In the genomic region with DNA sequence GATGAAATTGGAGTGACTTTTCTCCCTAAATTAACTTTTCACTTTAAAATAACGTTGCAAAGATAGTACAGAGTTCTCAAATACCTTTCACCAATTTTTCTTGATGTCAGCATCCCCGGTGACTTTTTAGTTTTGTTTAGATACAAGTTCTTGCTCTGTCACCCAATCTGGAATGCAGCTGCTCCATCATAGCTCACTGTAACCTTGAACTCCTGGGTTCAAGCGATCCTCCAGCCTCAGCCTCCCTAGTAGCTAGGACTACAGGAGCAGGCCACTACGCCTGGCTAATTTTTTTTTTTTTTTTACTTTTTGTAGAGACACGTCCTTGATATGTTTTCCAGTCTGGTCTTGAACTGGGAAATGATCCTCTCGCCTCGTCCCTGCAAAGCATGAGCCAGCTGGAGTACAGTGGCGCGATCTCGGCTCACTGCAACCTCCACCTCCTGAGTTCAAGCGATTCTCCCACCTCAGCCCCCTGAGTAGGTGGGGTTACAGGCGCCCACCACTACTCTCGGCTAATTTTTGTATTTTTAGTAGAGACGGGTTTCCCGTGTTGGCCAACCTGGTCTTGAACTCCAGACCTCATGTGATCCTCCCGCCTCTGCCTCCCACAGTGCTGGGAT, we compare ENCODE assay signal across 8 cellular contexts. TPM values are rescaled to one million over a fixed set of nuclear protein-coding genes. Genes with fewer than 3 reads are reported as not detected.
A peak's percentile ranks its signal among the peaks of the same experiment; 100 is the strongest.
DNase-seq lines count a peak whose midpoint lies in the region; ATAC-seq, FAIRE-seq and TF ChIP-seq lines count a peak whose summit lies in the region.

No MANE protein-coding gene starts in this region.

- 32% methylated on average over 16 of the region's 16 CpGs for WGBS in A549 (ENCODE audit: missing lambda C conversion rate)
- WGBS in adrenal gland, 4 donors = 44 to 51% (median 48%) methylated on average over 16 of the region's 16 CpGs
- WGBS in HepG2 (ENCODE audit: low lambda C conversion rate) = 49% methylated on average over 16 of the region's 16 CpGs
- WGBS in upper lobe of left lung, 2 donors = 58 to 60% methylated on average over 16 of the region's 16 CpGs

- TF ChIP-seq RAD21 in A549 (conservative IDR thresholded peaks at IDR 0.05 in 1 of 2, IDR thresholded peaks at IDR 0.05 in 1 of 2) = no peak
- no peak for TF ChIP-seq RAD21 in HepG2 (CRISPR knock-in tag; IDR thresholded peaks at IDR 0.05)

- H3K9ac ChIP-seq in HepG2 (ENCODE audit: insufficient read depth, low read depth, low read length) = peak overlapping the region; percentile 95

- ATAC-seq in A549 = peak in 1 of 2 experiments; percentile 14; a peak in 3 of 6 replicates
- no peak for ATAC-seq in HepG2
- ATAC-seq in upper lobe of left lung (ENCODE audit: low FRiP score in 2 of 2) = no peak
- no peak for ATAC-seq in GM18498 (IDR thresholded peaks at IDR 0.05; ENCODE audit: unreplicated experiment)

- DNase-seq in A549 (ENCODE audit: low read depth in 1 of 2, low spot score in 1 of 2) (no peak), adrenal gland (peak in 2 of 7 donors; percentile 11 to 33), HepG2 (ENCODE audit: low spot score) (peak; percentile 12), upper lobe of left lung (no peak), CD1c-positive myeloid dendritic cell (ENCODE audit: extremely low spot score) (no peak), SKM-1 treated with dmso at 0.1 percent for 144 hours (lab: John Stamatoyannopoulos, UW; ENCODE audit: unreplicated experiment) (no peak)

- peaks cover 15% of the 10 kb centered on the region for H3K79me2 ChIP-seq in HepG2 (ENCODE audit: insufficient read depth, low read length)

- CTCF ChIA-PET in A549 (lab: Yijun Ruan, JAX) (no interaction called here), HEK293 (lab: Yijun Ruan, JAX) (interaction anchor here (0.6 kb wide), 1 partner anchor 18 kb away, joined by 3 read pairs; no protein-coding TSS in a partner anchor), HepG2 (lab: Yijun Ruan, JAX; ENCODE audit: low intra/inter-chr PET ratio, low total read pairs) (no interaction called here)

- in situ Hi-C loops in HepG2 (cut with HindIII; ENCODE audit: extremely low pct_ligation_motif_present, low pct_unique_long_range_greater_than_20kb) = loop anchor here (10.0 kb wide), 1 partner anchor 59 kb away; no protein-coding TSS in a partner anchor

- no peak for TF ChIP-seq CTCF in A549 (IDR thresholded peaks at IDR 0.05)
- no peak for TF ChIP-seq CTCF in HEK293 (tag by site-specific recombination; IDR thresholded peaks at IDR 0.05)
- no peak for TF ChIP-seq CTCF in adrenal gland (IDR thresholded peaks at IDR 0.05)
- no peak for TF ChIP-seq CTCF in HepG2 (CRISPR knock-in tag; IDR thresholded peaks at IDR 0.05)
- no peak for TF ChIP-seq CTCF in upper lobe of left lung (IDR thresholded peaks at IDR 0.05)

- no peak for TF ChIP-seq POLR2A in A549 (IDR thresholded peaks at IDR 0.05; ENCODE audit: low read length)
- TF ChIP-seq POLR2A in adrenal gland (IDR thresholded peaks at IDR 0.05) = no peak
- TF ChIP-seq POLR2A in HepG2 (IDR thresholded peaks at IDR 0.05; ENCODE audit: insufficient read depth in 1 of 2, low read depth in 2 of 2, low read length in 2 of 2) = no peak
- TF ChIP-seq POLR2A in upper lobe of left lung (IDR thresholded peaks at IDR 0.05) = no peak

- FAIRE-seq in A549 (lab: Jason Lieb, UNC) (no peak), HepG2 (lab: Jason Lieb, UNC) (no peak)

- TF ChIP-seq EP300 in A549 (IDR thresholded peaks at IDR 0.05) (no peak), HepG2 (IDR thresholded peaks at IDR 0.05; ENCODE audit: low read depth in 2 of 2, low read length in 2 of 2) (no peak), HepG2 (CRISPR knock-in tag; IDR thresholded peaks at IDR 0.05; ENCODE audit: borderline replicate concordance) (no peak), upper lobe of left lung (IDR thresholded peaks at IDR 0.05) (no peak)

- peaks cover 18% of the 10 kb centered on the region; the same call in 2 of the 3 replicates for H3K4me1 ChIP-seq in A549
- H3K4me1 ChIP-seq in HEK293 (ENCODE audit: control insufficient read depth, insufficient read depth, low read length) = no peaks in the 10 kb centered on the region
- H3K4me1 ChIP-seq in adrenal gland (replicated peaks in 1 of 2) = peaks cover 8 to 20% of the 10 kb centered on the region in 2 donors
- H3K4me1 ChIP-seq in HepG2 (ENCODE audit: insufficient read depth, low read length) = peaks cover 24% of the 10 kb centered on the region
- peaks cover 20 to 36% (median 32%) of the 10 kb centered on the region in 4 donors for H3K4me1 ChIP-seq in upper lobe of left lung

- BruUV-seq in HepG2 (replicated peaks; lab: Mats Ljungman, UMichigan) = no TSS peak

- H2AFZ ChIP-seq in HepG2 (ENCODE audit: low read length) = peak overlapping the region; percentile 85

- H3K27ac ChIP-seq in A549 (peak overlapping the region; percentile 94 to 96), HEK293 (ENCODE audit: extremely low read depth, low read depth, low read length) (peak overlapping the region; percentile 86), adrenal gland (peak overlapping the region; percentile 66 to 94 (median 91)), HepG2 (ENCODE audit: extremely low read length, insufficient read depth, low read length) (peak overlapping the region; percentile 98), upper lobe of left lung (peak overlapping the region; percentile 94 to 98 (median 94))

- POLR2A ChIA-PET in A549 (lab: Yijun Ruan, JAX) = interaction anchor here (0.6 to 1.9 kb wide), 8 partner anchors 8 to 90 kb away, joined by 3 to 20 read pairs (median 6); a partner anchor contains a TSS
- POLR2A ChIA-PET in HEK293 (lab: Yijun Ruan, JAX) = interaction anchor here (1.2 to 1.7 kb wide), 4 partner anchors 17 to 82 kb away, joined by 3 to 11 read pairs (median 4); no protein-coding TSS in a partner anchor
- POLR2A ChIA-PET in HepG2 (lab: Yijun Ruan, JAX) = interaction anchor here (0.6 to 3.2 kb wide), 10 partner anchors 8 to 90 kb away, joined by 3 to 34 read pairs (median 5); a partner anchor contains a TSS

- H3K9me3 ChIP-seq in A549 (no peaks in the 10 kb centered on the region), HEK293 (ENCODE audit: control insufficient read depth, insufficient read depth, low read depth, low read length) (no peaks in the 10 kb centered on the region), adrenal gland (replicated peaks in 1 of 3) (no peaks in the 10 kb centered on the region), HepG2 (ENCODE audit: low read length) (peaks cover 10% of the 10 kb centered on the region; the same call in 1 of the 2 replicates), upper lobe of left lung (no peaks in the 10 kb centered on the region)

- H3K27me3 ChIP-seq in adrenal gland (no peaks in the 10 kb centered on the region), HepG2 (ENCODE audit: control insufficient read depth in 1 of 2, insufficient read depth in 2 of 2, low read length in 2 of 2) (no peaks in the 10 kb centered on the region; a peak in 1 of 5 replicates), upper lobe of left lung (no peaks in the 10 kb centered on the region)

- intact Hi-C loops in adrenal gland (cut with DNase I) (loop anchor here (10.0 kb wide), 1 partner anchor 59 kb away; no protein-coding TSS in a partner anchor), HepG2 (cut with micrococcal nuclease; ENCODE audit: unreplicated experiment) (loop anchor here (1.0 to 10.0 kb wide), 5 partner anchors 35 to 159 kb away; a partner anchor contains a TSS)

- H3K36me3 ChIP-seq in HEK293 (ENCODE audit: control insufficient read depth in 2 of 2, insufficient read depth in 1 of 2, low read length in 2 of 2) (peaks cover 0 to 29% of the 10 kb centered on the region in 2 experiments; a peak in 1 of 3 replicates), adrenal gland (replicated peaks in 1 of 2) (no peaks in the 10 kb centered on the region), HepG2 (replicated peaks in 1 of 2; ENCODE audit: control insufficient read depth in 1 of 2, insufficient read depth in 2 of 2, low read length in 2 of 2) (peaks cover 0 to 10% of the 10 kb centered on the region in 2 experiments; a peak in 1 of 5 replicates), upper lobe of left lung (peaks cover 0 to 15% (median 0%) of the 10 kb centered on the region in 4 donors)

- H4K20me1 ChIP-seq in HepG2 (ENCODE audit: insufficient read depth, low read length) = no peaks in the 10 kb centered on the region

- H3K4me3 ChIP-seq in A549 (peak overlapping the region; percentile 56), HEK293 (ENCODE audit: low read depth, low read length) (peak overlapping the region; percentile 86), adrenal gland (peak overlapping the region; percentile 19 to 89 (median 67)), HepG2 (replicated peaks in 1 of 3; ENCODE audit: insufficient read depth in 1 of 3, low read depth in 2 of 3, low read length in 3 of 3) (peak overlapping the region; percentile 72 to 88 (median 79)), upper lobe of left lung (peak overlapping the region; percentile 54 to 77 (median 66))

- H3K4me2 ChIP-seq in A549 = peak overlapping the region; percentile 83
- H3K4me2 ChIP-seq in HepG2 (ENCODE audit: low read depth, low read length) = peak overlapping the region; percentile 78

RNA-seq across cellular contexts. Expression of a gene that starts 0.7 kb away (rescaled TPM):
- polyA plus RNA-seq in A549 (2011; rRNA removed) (13.5 and 22.5 TPM in 2 replicates), A549 (2017; fragmentation: RNase III; extraction: RNeasy Plus Mini Kit Qiagen cat#74134 plus additional on column Dnase treatment) (8.6 to 11.0 TPM (median 8.8 TPM) in 3 replicates), adrenal gland (10 to 100 TPM in 1 of 3 donors, 1 to 10 TPM in 2; 3.1 to 15.2 (median 5.2) TPM), HepG2 (2011; rRNA removed) (3.2 and 3.6 TPM in 2 replicates)
- polyA plus RNA-seq in A549 (2012; cell fraction: cytosol; rRNA removed) = 4.8 and 5.6 TPM in 2 replicates
- 2.3 and 3.8 TPM in 2 replicates for polyA plus RNA-seq in A549 (2012; cell fraction: nucleus; rRNA removed)
- 22.3 and 25.7 TPM in 2 replicates for polyA minus RNA-seq in A549 (2011; rRNA and poly(A)+ RNA removed)
- total RNA-seq in adrenal gland (10 to 100 TPM in 6 of 8 donors, 1 to 10 TPM in 2; 5.1 to 17.7 (median 12.1) TPM), HepG2 (2016; rRNA removed; fragmentation: Illumina TruSeq; extraction: Trizol) (10.6 and 12.4 TPM in 2 replicates), upper lobe of left lung (10 to 100 TPM in 5 of 6 donors, 1 to 10 TPM in 1; 5.2 to 24.1 (median 13.9) TPM)
- 1.8 and 2.6 TPM in 2 replicates for total RNA-seq in HepG2 (2016; cell fraction: cytosol; rRNA removed; fragmentation: Illumina TruSeq; extraction: Trizol; ENCODE audit: low read depth)
- 9.4 and 12.2 TPM in 2 replicates for total RNA-seq in HepG2 (2016; cell fraction: insoluble cytoplasmic fraction; rRNA removed; fragmentation: Illumina TruSeq; extraction: Trizol)
- total RNA-seq in HepG2 (2016; cell fraction: membrane; rRNA removed; fragmentation: Illumina TruSeq; extraction: Trizol) = 3.2 and 3.7 TPM in 2 replicates
- 17.1 and 23.0 TPM in 2 replicates for total RNA-seq in HepG2 (2016; cell fraction: nucleus; rRNA removed; fragmentation: Illumina TruSeq; extraction: Trizol)
- 1.7 and 2.3 TPM in 2 replicates for polyA plus RNA-seq in HepG2 (2011; cell fraction: cytosol; rRNA removed)
- 2.4 and 2.5 TPM in 2 replicates for polyA plus RNA-seq in HepG2 (2011; cell fraction: nucleus; rRNA removed)
- 4.1 and 4.2 TPM in 2 replicates for polyA plus RNA-seq in HepG2 (2012)
- 0.26 and 0.83 TPM in 2 replicates for polyA plus RNA-seq in HepG2 (2016; cell fraction: cytosol; fragmentation: Illumina TruSeq; extraction: Trizol; ENCODE audit: low read depth)
- polyA plus RNA-seq in HepG2 (2016; cell fraction: insoluble cytoplasmic fraction; fragmentation: Illumina TruSeq; extraction: Trizol; ENCODE audit: low read depth) = 8.8 and 9.8 TPM in 2 replicates
- 0.47 and 1.3 TPM in 2 replicates for polyA plus RNA-seq in HepG2 (2016; cell fraction: membrane; fragmentation: Illumina TruSeq; extraction: Trizol; ENCODE audit: low read depth)
- polyA plus RNA-seq in HepG2 (2016; cell fraction: nucleus; fragmentation: Illumina TruSeq; extraction: Trizol; ENCODE audit: insufficient read depth, low read depth) = 5.3 and 6.2 TPM in 2 replicates
- 8.0 and 14.5 TPM in 2 replicates for polyA minus RNA-seq in HepG2 (2011; rRNA and poly(A)+ RNA removed; ENCODE audit: low replicate concordance)
- polyA minus RNA-seq in HepG2 (2011; cell fraction: cytosol; rRNA and poly(A)+ RNA removed) = 3.4 and 4.0 TPM in 2 replicates
- polyA minus RNA-seq in HepG2 (2011; cell fraction: nucleus; rRNA and poly(A)+ RNA removed) = 31.7 and 41.6 TPM in 2 replicates

RNA-seq across cellular contexts. Expression of a gene that starts 0.9 kb away (rescaled TPM):
- 5.4 and 6.2 TPM in 2 replicates for polyA plus RNA-seq in A549 (2011; rRNA removed)
- 1.4 and 1.5 TPM in 2 replicates for polyA plus RNA-seq in A549 (2012; cell fraction: cytosol; rRNA removed)
- 0.68 and 0.82 TPM in 2 replicates for polyA plus RNA-seq in A549 (2012; cell fraction: nucleus; rRNA removed)
- polyA plus RNA-seq in A549 (2017; fragmentation: RNase III; extraction: RNeasy Plus Mini Kit Qiagen cat#74134 plus additional on column Dnase treatment) = 6.3 to 6.8 TPM (median 6.4 TPM) in 3 replicates
- polyA minus RNA-seq in A549 (2011; rRNA and poly(A)+ RNA removed) = 3.5 and 3.7 TPM in 2 replicates
- total RNA-seq in adrenal gland = 10 to 100 TPM in 2 of 8 donors, 1 to 10 TPM in 6; 2.3 to 12.3 (median 7.7) TPM
- 1 to 10 TPM; 3.1 to 9.2 (median 4.8) TPM for polyA plus RNA-seq in adrenal gland
- total RNA-seq in HepG2 (2016; rRNA removed; fragmentation: Illumina TruSeq; extraction: Trizol) = 3.1 and 4.6 TPM in 2 replicates
- total RNA-seq in HepG2 (2016; cell fraction: cytosol; rRNA removed; fragmentation: Illumina TruSeq; extraction: Trizol; ENCODE audit: low read depth) = 0.35 and 0.40 TPM in 2 replicates
- 3.1 and 4.0 TPM in 2 replicates for total RNA-seq in HepG2 (2016; cell fraction: insoluble cytoplasmic fraction; rRNA removed; fragmentation: Illumina TruSeq; extraction: Trizol)
- 1.1 and 1.5 TPM in 2 replicates for total RNA-seq in HepG2 (2016; cell fraction: membrane; rRNA removed; fragmentation: Illumina TruSeq; extraction: Trizol)
- 3.9 and 4.0 TPM in 2 replicates for total RNA-seq in HepG2 (2016; cell fraction: nucleus; rRNA removed; fragmentation: Illumina TruSeq; extraction: Trizol)
- polyA plus RNA-seq in HepG2 (2011; rRNA removed) = 1.4 and 1.8 TPM in 2 replicates
- 0.78 and 1.1 TPM in 2 replicates for polyA plus RNA-seq in HepG2 (2011; cell fraction: cytosol; rRNA removed)
- 0.68 and 0.95 TPM in 2 replicates for polyA plus RNA-seq in HepG2 (2011; cell fraction: nucleus; rRNA removed)
- 2.8 and 2.9 TPM in 2 replicates for polyA plus RNA-seq in HepG2 (2012)
- 0.07 and 0.23 TPM in 2 replicates for polyA plus RNA-seq in HepG2 (2016; cell fraction: cytosol; fragmentation: Illumina TruSeq; extraction: Trizol; ENCODE audit: low read depth)
- 2.3 and 3.2 TPM in 2 replicates for polyA plus RNA-seq in HepG2 (2016; cell fraction: insoluble cytoplasmic fraction; fragmentation: Illumina TruSeq; extraction: Trizol; ENCODE audit: low read depth)
- 0.55 and 0.68 TPM in 2 replicates for polyA plus RNA-seq in HepG2 (2016; cell fraction: membrane; fragmentation: Illumina TruSeq; extraction: Trizol; ENCODE audit: low read depth)
- polyA plus RNA-seq in HepG2 (2016; cell fraction: nucleus; fragmentation: Illumina TruSeq; extraction: Trizol; ENCODE audit: insufficient read depth, low read depth) = 4.0 TPM in 2 replicates
- 1.3 and 1.7 TPM in 2 replicates for polyA minus RNA-seq in HepG2 (2011; rRNA and poly(A)+ RNA removed; ENCODE audit: low replicate concordance)
- polyA minus RNA-seq in HepG2 (2011; cell fraction: cytosol; rRNA and poly(A)+ RNA removed) = 1.5 and 1.8 TPM in 2 replicates
- polyA minus RNA-seq in HepG2 (2011; cell fraction: nucleus; rRNA and poly(A)+ RNA removed) = 5.0 and 6.6 TPM in 2 replicates
- 1 to 10 TPM; 2.7 to 7.9 (median 5.3) TPM for total RNA-seq in upper lobe of left lung

RNA-seq across cellular contexts. Expression of a gene that starts 35.2 kb away (rescaled TPM):
- polyA plus RNA-seq in A549 (2011; rRNA removed) = 0.08 and 0.17 TPM in 2 replicates
- not detected in 2 replicates for polyA plus RNA-seq in A549 (2012; cell fraction: cytosol; rRNA removed)
- polyA plus RNA-seq in A549 (2012; cell fraction: nucleus; rRNA removed) = not detected in 2 replicates
- polyA plus RNA-seq in A549 (2017; fragmentation: RNase III; extraction: RNeasy Plus Mini Kit Qiagen cat#74134 plus additional on column Dnase treatment) = not detected in 3 replicates
- polyA minus RNA-seq in A549 (2011; rRNA and poly(A)+ RNA removed) = not detected in 2 replicates
- not detected for total RNA-seq in adrenal gland
- polyA plus RNA-seq in adrenal gland = under 1 TPM; 0.07 to 0.26 (median 0.24) TPM
- total RNA-seq in HepG2 (2016; rRNA removed; fragmentation: Illumina TruSeq; extraction: Trizol) = not detected in 2 replicates
- total RNA-seq in HepG2 (2016; cell fraction: cytosol; rRNA removed; fragmentation: Illumina TruSeq; extraction: Trizol; ENCODE audit: low read depth) = not detected in 2 replicates
- not detected in 2 replicates for total RNA-seq in HepG2 (2016; cell fraction: insoluble cytoplasmic fraction; rRNA removed; fragmentation: Illumina TruSeq; extraction: Trizol)
- total RNA-seq in HepG2 (2016; cell fraction: membrane; rRNA removed; fragmentation: Illumina TruSeq; extraction: Trizol) = not detected in 2 replicates
- total RNA-seq in HepG2 (2016; cell fraction: nucleus; rRNA removed; fragmentation: Illumina TruSeq; extraction: Trizol) = not detected in 2 replicates
- not detected in 2 replicates for polyA plus RNA-seq in HepG2 (2011; rRNA removed)
- not detected in 2 replicates for polyA plus RNA-seq in HepG2 (2011; cell fraction: cytosol; rRNA removed)
- polyA plus RNA-seq in HepG2 (2011; cell fraction: nucleus; rRNA removed) = not detected in 2 replicates
- polyA plus RNA-seq in HepG2 (2012) = 0.12 TPM in 1 of 2 replicates, not detected in the other
- polyA plus RNA-seq in HepG2 (2016; cell fraction: cytosol; fragmentation: Illumina TruSeq; extraction: Trizol; ENCODE audit: low read depth) = not detected in 2 replicates
- not detected in 2 replicates for polyA plus RNA-seq in HepG2 (2016; cell fraction: insoluble cytoplasmic fraction; fragmentation: Illumina TruSeq; extraction: Trizol; ENCODE audit: low read depth)
- polyA plus RNA-seq in HepG2 (2016; cell fraction: membrane; fragmentation: Illumina TruSeq; extraction: Trizol; ENCODE audit: low read depth) = not detected in 2 replicates
- polyA plus RNA-seq in HepG2 (2016; cell fraction: nucleus; fragmentation: Illumina TruSeq; extraction: Trizol; ENCODE audit: insufficient read depth, low read depth) = not detected in 2 replicates
- not detected in 2 replicates for polyA minus RNA-seq in HepG2 (2011; rRNA and poly(A)+ RNA removed; ENCODE audit: low replicate concordance)
- polyA minus RNA-seq in HepG2 (2011; cell fraction: cytosol; rRNA and poly(A)+ RNA removed) = not detected in 2 replicates
- polyA minus RNA-seq in HepG2 (2011; cell fraction: nucleus; rRNA and poly(A)+ RNA removed) = not detected in 2 replicates
- total RNA-seq in upper lobe of left lung = 1 to 10 TPM in 4 of 6 donors, not detected in 2; 1.1 to 4.9 (median 2.3) TPM
